Comparison of ENCODE assay signal across 23 cellular contexts in genomic region chr4:53043900-53044650, GRCh38.
DNase-seq lines count a peak whose midpoint lies in the region; ATAC-seq, FAIRE-seq and TF ChIP-seq lines count a peak whose summit lies in the region.
"Had no signal": no experiment of that assay in that cellular context is flagged by ENCODE, and none has a peak within 500 bp of the region (broad histone marks: within the 10 kb centered on the region; RNA-seq: fewer than 3 reads in every experiment).

No MANE protein-coding gene starts in this region.

- H3K27ac Mint-ChIP-seq in nephron progenitor cell: peak overlapping the region; percentile 92
- H3K27ac Mint-ChIP-seq: activated B cell treated with CpG ODN at 0.5 μM for 24 hours; activated naive CD4-positive, alpha-beta T cell treated with anti-CD3 and anti-CD28 coated beads, Interleukin-2, amount 50 U/mL, for 72 hours; activated T-helper 2 cell treated with anti-CD3 and anti-CD28 coated beads, Interferon-gamma antibody, Interleukin-2, Interleukin-4, amounts not matched to agents 10 μg/mL and 5 μg/mL and 100 μg/mL, durations not matched to agents 14 hours and 24 hours and 36 hours; stimulated activated naive B cell treated with anti-CD40 and anti-IgM and Interleukin-4, amounts not matched to agents 10 μg/mL and 1 μg/mL and 100 μg/mL, for 72 hours had no signal

- H3K27me3 ChIP-seq in H1 (replicated peaks in 1 of 4; ENCODE audit: control insufficient read depth in 3 of 4, extremely low read depth in 1 of 4, insufficient read depth in 3 of 4, low read length in 3 of 4) (no peaks in the 10 kb centered on the region), body of pancreas (no peaks in the 10 kb centered on the region)
- H3K27me3 ChIP-seq: ascending aorta had no signal

- no peak overlapping the region for H4K91ac ChIP-seq in H1 (replicated peaks; ENCODE audit: insufficient read length, low read length)

- H3K36me3 ChIP-seq in H1 (ENCODE audit: control insufficient read depth in 2 of 4, insufficient read depth in 4 of 4, low read length in 3 of 4): no peaks in the 10 kb centered on the region
- no peaks in the 10 kb centered on the region for H3K36me3 ChIP-seq in body of pancreas (replicated peaks in 1 of 2; ENCODE audit: insufficient read depth in 1 of 2, low read depth in 2 of 2)
- H3K36me3 ChIP-seq in OCI-LY7 (ENCODE audit: insufficient read depth, low read length): no peaks in the 10 kb centered on the region
- H3K36me3 ChIP-seq: ascending aorta had no signal

- no peaks in the 10 kb centered on the region for H4K20me1 ChIP-seq in H1 (replicated peaks in 1 of 2; ENCODE audit: control insufficient read depth in 1 of 2, insufficient read depth in 2 of 2, low read length in 2 of 2)
- no peaks in the 10 kb centered on the region for H4K20me1 ChIP-seq in OCI-LY7 (ENCODE audit: insufficient read depth, low read length)

- no peak overlapping the region for H2BK20ac ChIP-seq in H1 (ENCODE audit: low read length)

- H3K4me3 ChIP-seq in H1 (ENCODE audit: extremely low read depth in 1 of 4, insufficient read depth in 2 of 4, low read depth in 3 of 4, low read length in 4 of 4) (no peak overlapping the region; a peak in 1 of 8 replicates), body of pancreas (no peak overlapping the region), OCI-LY7 (ENCODE audit: low read depth, low read length, poor library complexity, severe bottlenecking) (no peak overlapping the region)
- H3K4me3 ChIP-seq: ascending aorta had no signal

- TF ChIP-seq CTCF in H1 (IDR thresholded peaks at IDR 0.05; ENCODE audit: control extremely low read depth in 1 of 3, insufficient read depth in 1 of 3, low read depth in 1 of 3, low read length in 3 of 3) (no peak), nephron progenitor cell (IDR thresholded peaks at IDR 0.05) (no peak), body of pancreas (IDR thresholded peaks at IDR 0.05) (no peak), OCI-LY7 (conservative IDR thresholded peaks at IDR 0.05; ENCODE audit: low read length) (no peak)

- TF ChIP-seq POLR2A in H1 (IDR thresholded peaks at IDR 0.05; ENCODE audit: control extremely low read depth in 1 of 2, low read depth in 2 of 2, low read length in 2 of 2) (no peak), body of pancreas (IDR thresholded peaks at IDR 0.05) (no peak)

- peaks cover 3% of the 10 kb centered on the region for H3K9me3 Mint-ChIP-seq in nephron progenitor cell
- H3K9me3 Mint-ChIP-seq: activated B cell treated with CpG ODN at 0.5 μM for 24 hours; activated T-helper 2 cell treated with anti-CD3 and anti-CD28 coated beads, Interferon-gamma antibody, Interleukin-2, Interleukin-4, amounts not matched to agents 10 μg/mL and 5 μg/mL and 100 μg/mL, durations not matched to agents 14 hours and 24 hours and 36 hours; stimulated activated naive B cell treated with anti-CD40 and anti-IgM and Interleukin-4, amounts not matched to agents 10 μg/mL and 1 μg/mL and 100 μg/mL, for 72 hours had no signal

- H3K4me3 Mint-ChIP-seq in nephron progenitor cell: peak overlapping the region; percentile 62
- H3K4me3 Mint-ChIP-seq: activated B cell treated with CpG ODN at 0.5 μM for 24 hours; stimulated activated naive B cell treated with anti-CD40 and anti-IgM and Interleukin-4, amounts not matched to agents 10 μg/mL and 1 μg/mL and 100 μg/mL, for 72 hours had no signal

- 79% methylated on average over 4 of the region's 4 CpGs; no CpG with 5 or more reads in 1 of the 2 experiments for WGBS in H1 (ENCODE audit: extremely low coverage in 1 of 2, insufficient coverage in 1 of 2, insufficient read length in 1 of 2, insufficient replicate concordance in 2 of 2, low coverage in 1 of 2, low lambda C conversion rate in 2 of 2, missing lambda C conversion rate in 1 of 2), 2 experiments
- 60 to 87% methylated on average over 4 of the region's 4 CpGs for WGBS in body of pancreas, 2 donors

- no peak overlapping the region for H2BK15ac ChIP-seq in H1 (ENCODE audit: low read length)

- no peak overlapping the region for H3K4ac ChIP-seq in H1 (replicated peaks; ENCODE audit: insufficient read length, low read depth, low read length)

- no peaks in the 10 kb centered on the region for H3K79me1 ChIP-seq in H1 (ENCODE audit: low read depth, low read length)

- no peak overlapping the region for H2AK5ac ChIP-seq in H1 (ENCODE audit: low read depth, low read length)

- CTCF ChIA-PET in H1 (lab: Charles Lee; ENCODE audit: partially characterized antibody): interaction anchor here (0.6 kb wide), 1 partner anchor 13 kb away, joined by 3 read pairs; no protein-coding TSS in a partner anchor
- CTCF ChIA-PET in OCI-LY7 (lab: Charles Lee; ENCODE audit: unreplicated experiment): no interaction called here

- BruUV-seq in OCI-LY7 (replicated peaks; lab: Mats Ljungman, UMichigan): no TSS peak

- H3K4me2 ChIP-seq in H1 (ENCODE audit: insufficient read depth in 1 of 2, low read depth in 2 of 2, low read length in 2 of 2): no peak overlapping the region
- no peak overlapping the region for H3K4me2 ChIP-seq in OCI-LY7 (ENCODE audit: low read length)
- H3K4me2 ChIP-seq: KMS-11 had no signal

- no peak overlapping the region for H3K56ac ChIP-seq in H1 (replicated peaks; ENCODE audit: insufficient read length, low read depth, low read length)

- H3K4me1 ChIP-seq in H1 (replicated peaks in 1 of 4; ENCODE audit: control insufficient read depth in 3 of 4, insufficient read depth in 4 of 4, low read length in 3 of 4) (no peaks in the 10 kb centered on the region), body of pancreas (no peaks in the 10 kb centered on the region), OCI-LY7 (ENCODE audit: insufficient read depth, low read length, poor library complexity, severe bottlenecking) (no peaks in the 10 kb centered on the region)
- H3K4me1 ChIP-seq: ascending aorta had no signal

- intact Hi-C loops in body of pancreas (cut with DNase I) (no loop called here), OCI-LY7 (cut with micrococcal nuclease; ENCODE audit: unreplicated experiment) (no loop called here)

- H3K27ac ChIP-seq in H1 (ENCODE audit: low read depth, low read length): no peak overlapping the region
- no peak overlapping the region for H3K27ac ChIP-seq in body of pancreas
- no peak overlapping the region for H3K27ac ChIP-seq in OCI-LY7 (ENCODE audit: low read depth, low read length, poor library complexity, severe bottlenecking)
- H3K27ac ChIP-seq: ascending aorta, C4-2B, KMS-11 had no signal

- H3K4me1 Mint-ChIP-seq in nephron progenitor cell: peaks cover 42% of the 10 kb centered on the region
- H3K4me1 Mint-ChIP-seq: activated B cell treated with CpG ODN at 0.5 μM for 24 hours had no signal

- FAIRE-seq in H1 (lab: Jason Lieb, UNC): no peak
- FAIRE-seq: D721Med had no signal

- H3K27me3 Mint-ChIP-seq in nephron progenitor cell (ENCODE audit: low read depth, poor library complexity): no peaks in the 10 kb centered on the region
- H3K27me3 Mint-ChIP-seq: activated B cell treated with CpG ODN at 0.5 μM for 24 hours; stimulated activated naive B cell treated with anti-CD40 and anti-IgM and Interleukin-4, amounts not matched to agents 10 μg/mL and 1 μg/mL and 100 μg/mL, for 72 hours had no signal

- H3K23ac ChIP-seq in H1 (ENCODE audit: insufficient read length): no peak overlapping the region

- no peaks in the 10 kb centered on the region for H3K9me3 ChIP-seq in H1 (ENCODE audit: insufficient read depth in 2 of 2, low read depth in 1 of 2, low read length in 1 of 2)
- no peaks in the 10 kb centered on the region for H3K9me3 ChIP-seq in body of pancreas
- no peaks in the 10 kb centered on the region for H3K9me3 ChIP-seq in OCI-LY7 (ENCODE audit: low read length)
- H3K9me3 ChIP-seq: ascending aorta had no signal

- H2BK5ac ChIP-seq in H1 (ENCODE audit: low read depth, low read length): no peak overlapping the region

- 0 out of 2 replicates have a peak overlapping the region, but pooled peaks have one; percentile 33 for H2AFZ ChIP-seq in H1 (ENCODE audit: low read length)
- no peak overlapping the region for H2AFZ ChIP-seq in OCI-LY7 (ENCODE audit: low read length)

- H3K9me2 ChIP-seq in OCI-LY7 (ENCODE audit: insufficient read depth, low read length): no peaks in the 10 kb centered on the region

- H3K79me2 ChIP-seq in H1 (ENCODE audit: control insufficient read depth in 1 of 2, insufficient read depth in 2 of 2, low read length in 2 of 2) (no peaks in the 10 kb centered on the region), OCI-LY7 (ENCODE audit: insufficient read depth, low read depth, low read length) (no peaks in the 10 kb centered on the region)

- H4K5ac ChIP-seq in H1 (ENCODE audit: insufficient read length, low read depth, low read length): no peak overlapping the region

- H4K8ac ChIP-seq in H1 (ENCODE audit: extremely low read depth, insufficient read depth, low read length): peak overlapping the region; percentile 18; the same call in 1 of the 2 replicates

- no peak for ATAC-seq in body of pancreas
- ATAC-seq: activated naive CD4-positive, alpha-beta T cell treated with anti-CD3 and anti-CD28 coated beads, Interleukin-2, amount 50 U/mL, for 72 hours; right cardiac atrium; stimulated activated naive B cell treated with anti-CD40 and anti-IgM and Interleukin-4, amounts not matched to agents 10 μg/mL and 1 μg/mL and 100 μg/mL, for 72 hours had no signal

- peak; percentile 87 for DNase-seq in DMS 273 treated with DMSO at 0.1 percent for 48 hours (lab: John Stamatoyannopoulos, UW)
- peak; percentile 78 for DNase-seq in NCI-H446 treated with DMSO at 0.1 percent for 48 hours (lab: John Stamatoyannopoulos, UW)
- no peak for DNase-seq in H1 (ENCODE audit: low read depth in 1 of 2, low spot score in 2 of 2)
- DNase-seq in nephron progenitor cell: no peak
- no peak for DNase-seq in activated CD4-positive, alpha-beta T cell treated with anti-CD3 and anti-CD28 coated beads for 1 hour
- no peak for DNase-seq in ureter (ENCODE audit: low spot score)
- DNase-seq in body of pancreas: no peak
- DNase-seq in OCI-LY7 (ENCODE audit: low spot score): no peak
- DNase-seq: activated B cell treated with CpG ODN at 0.5 μM for 24 hours; activated CD4-positive, alpha-beta T cell treated with anti-CD3 and anti-CD28 coated beads, Interleukin-2, amount 50 U/mL, for 4 hours; EL; occipital lobe; right cardiac atrium; stimulated activated CD4-positive, alpha-beta T cell treated with anti-CD3 and anti-CD28 coated beads, Interleukin-12 subunit alpha, Interleukin-12 subunit beta, amount 100 ng/mL, for 4 hours; stimulated activated CD4-positive, alpha-beta T cell treated with anti-CD3 and anti-CD28 coated beads, Interleukin-4, amount 100 ng/mL, for 24 hours; stimulated activated naive B cell treated with anti-CD40 and anti-IgM and Interleukin-4, amounts not matched to agents 10 μg/mL and 1 μg/mL and 100 μg/mL, for 72 hours; T1000 had no signal

- H2BK12ac ChIP-seq in H1 (ENCODE audit: low read depth, low read length): no peak overlapping the region

- no peak for TF ChIP-seq RAD21 in H1 (IDR thresholded peaks at IDR 0.05 in 1 of 2, conservative IDR thresholded peaks at IDR 0.05 in 1 of 2; ENCODE audit: low read depth in 2 of 2, low read length in 2 of 2)

- H3K14ac ChIP-seq in H1 (ENCODE audit: insufficient read length): no peak overlapping the region

- no peak overlapping the region for H3K18ac ChIP-seq in H1 (ENCODE audit: extremely low read depth, low read length)

- peaks cover 8% of the 10 kb centered on the region for H3K36me3 Mint-ChIP-seq in nephron progenitor cell (ENCODE audit: low read depth)

- no peak for TF ChIP-seq EP300 in H1 (IDR thresholded peaks at IDR 0.05; ENCODE audit: borderline replicate concordance in 1 of 2, low read depth in 2 of 2, low read length in 2 of 2)

- POLR2A ChIA-PET in H1 (lab: Charles Lee; ENCODE audit: partially characterized antibody) (no interaction called here), OCI-LY7 (lab: Charles Lee) (no interaction called here)

- no peak overlapping the region for H3K9ac ChIP-seq in H1 (replicated peaks in 1 of 4; ENCODE audit: extremely low read depth in 1 of 4, low read depth in 3 of 4, low read length in 3 of 4)
- H3K9ac ChIP-seq: KMS-11 had no signal

- no peak overlapping the region for H2BK120ac ChIP-seq in H1 (replicated peaks; ENCODE audit: low read depth, low read length)

- H3K23me2 ChIP-seq in H1 (ENCODE audit: low read depth, low read length): no peaks in the 10 kb centered on the region

Comparison
In these comparisons a context has a peak if more than half of its experiments do, and no peak if none do; other contexts are left out.
1. DNase-seq: peak in DMS 273 treated with DMSO at 0.1 percent for 48 hours (single experiment) and NCI-H446 treated with DMSO at 0.1 percent for 48 hours (single experiment); none in H1 (0 of 2), nephron progenitor cell (single experiment), activated CD4-positive, alpha-beta T cell treated with anti-CD3 and anti-CD28 coated beads for 1 hour (single experiment), ureter (single experiment), body of pancreas (0 of 4) and OCI-LY7 (single experiment).